17 cellular contexts compared by ENCODE assay signal in genomic region chr14:103230658-103231334, GRCh38.
DNase-seq lines count a peak whose midpoint lies in the region; ATAC-seq and TF ChIP-seq lines count a peak whose summit lies in the region.
"Had no signal": no experiment of that assay in that cellular context is flagged by ENCODE, and none has a peak within 500 bp of the region (broad histone marks: within the 10 kb centered on the region; RNA-seq: fewer than 3 reads in every experiment).

No MANE protein-coding gene starts in this region.

- intact Hi-C loops in cardiac septum (cut with DNase I): no loop called here
- intact Hi-C loops in left ventricle myocardium inferior (cut with micrococcal nuclease): no loop called here
- intact Hi-C loops in naive thymus-derived CD4-positive, alpha-beta T cell (cut with micrococcal nuclease): no loop called here
- intact Hi-C loops in left lung (cut with DNase I): no loop called here

- ATAC-seq in naive thymus-derived CD4-positive, alpha-beta T cell: no peak
- ATAC-seq in HG03520 (IDR thresholded peaks at IDR 0.05; ENCODE audit: unreplicated experiment): no peak
- no peak for ATAC-seq in left lung

- no peak overlapping the region for H3K27ac ChIP-seq in left ventricle myocardium inferior (replicated peaks)
- no peak overlapping the region for H3K27ac ChIP-seq in HEK293 (ENCODE audit: extremely low read depth, low read depth, low read length)
- H3K27ac ChIP-seq in naive thymus-derived CD4-positive, alpha-beta T cell (ENCODE audit: low read depth, low read length): no peak overlapping the region
- H3K27ac ChIP-seq in left lung: no peak overlapping the region
- H3K27ac ChIP-seq: 22Rv1, GM23248 had no signal

- H3K27ac Mint-ChIP-seq in naive thymus-derived CD4-positive, alpha-beta T cell: no peak overlapping the region
- H3K27ac Mint-ChIP-seq: CD4-positive, alpha-beta T cell; HFFc6 had no signal

- CTCF ChIA-PET in HEK293 (lab: Yijun Ruan, JAX): no interaction called here
- CTCF ChIA-PET in naive thymus-derived CD4-positive, alpha-beta T cell (lab: Charles Lee): no interaction called here

- peaks cover 0 to 7% (median 0%) of the 10 kb centered on the region in 11 donors for H3K9me3 Mint-ChIP-seq in naive thymus-derived CD4-positive, alpha-beta T cell
- H3K9me3 Mint-ChIP-seq: CD4-positive, alpha-beta T cell; HFFc6 had no signal

- peaks cover 11 to 40% (median 21%) of the 10 kb centered on the region in 5 donors for H3K27me3 Mint-ChIP-seq in naive thymus-derived CD4-positive, alpha-beta T cell

- no peaks in the 10 kb centered on the region for H3K36me3 Mint-ChIP-seq in naive thymus-derived CD4-positive, alpha-beta T cell

- H3K9me3 ChIP-seq in left ventricle myocardium inferior (replicated peaks) (no peaks in the 10 kb centered on the region), HEK293 (ENCODE audit: control insufficient read depth, insufficient read depth, low read depth, low read length) (no peaks in the 10 kb centered on the region), left lung (no peaks in the 10 kb centered on the region)
- no peaks in the 10 kb centered on the region for H3K9me3 ChIP-seq in naive thymus-derived CD4-positive, alpha-beta T cell (ENCODE audit: control insufficient read depth in 2 of 3, low read length in 3 of 3)
- H3K9me3 ChIP-seq: HAP-1 had no signal

- no peaks in the 10 kb centered on the region for H3K4me1 Mint-ChIP-seq in naive thymus-derived CD4-positive, alpha-beta T cell

- H3K36me3 ChIP-seq in left ventricle myocardium inferior: no peaks in the 10 kb centered on the region
- H3K36me3 ChIP-seq in HEK293 (ENCODE audit: control insufficient read depth in 2 of 2, insufficient read depth in 1 of 2, low read length in 2 of 2): no peaks in the 10 kb centered on the region
- H3K36me3 ChIP-seq in naive thymus-derived CD4-positive, alpha-beta T cell (ENCODE audit: control insufficient read depth in 2 of 3, insufficient read depth in 3 of 3, low read length in 3 of 3): no peaks in the 10 kb centered on the region
- no peaks in the 10 kb centered on the region for H3K36me3 ChIP-seq in left lung
- H3K36me3 ChIP-seq: HAP-1 had no signal

- H3K4me3 ChIP-seq in left ventricle myocardium inferior (no peak overlapping the region), HEK293 (ENCODE audit: low read depth, low read length) (no peak overlapping the region), left lung (no peak overlapping the region)
- no peak overlapping the region for H3K4me3 ChIP-seq in naive thymus-derived CD4-positive, alpha-beta T cell (ENCODE audit: low read length)
- H3K4me3 ChIP-seq: GM23248, HAP-1 had no signal

- DNase-seq in cardiac septum (ENCODE audit: low spot score) (peak; percentile 67), left ventricle myocardium inferior (no peak), mesenteric fat pad (ENCODE audit: low spot score) (peak; percentile 88), left lung (no peak)
- DNase-seq in naive thymus-derived CD4-positive, alpha-beta T cell: no peak
- DNase-seq: C1 segment of cervical spinal cord; Calu3; CD4-positive, alpha-beta T cell; DMS 273 treated with DMSO at 0.1 percent for 48 hours; GM23248; HFFc6; IMR-90; KBM-7 had no signal

- no peak overlapping the region for H3K4me3 Mint-ChIP-seq in naive thymus-derived CD4-positive, alpha-beta T cell
- H3K4me3 Mint-ChIP-seq: CD4-positive, alpha-beta T cell; HFFc6 had no signal

- H3K4me1 ChIP-seq in left ventricle myocardium inferior (peaks cover 7% of the 10 kb centered on the region), HEK293 (ENCODE audit: control insufficient read depth, insufficient read depth, low read length) (peaks cover 5% of the 10 kb centered on the region), left lung (peaks cover 0 to 4% of the 10 kb centered on the region in 2 donors)
- H3K4me1 ChIP-seq in naive thymus-derived CD4-positive, alpha-beta T cell (ENCODE audit: control insufficient read depth in 2 of 2, insufficient read depth in 2 of 2, low read length in 2 of 2): no peaks in the 10 kb centered on the region
- H3K4me1 ChIP-seq: HAP-1 had no signal

- H3K27me3 ChIP-seq in left ventricle myocardium inferior (ENCODE audit: low read depth) (peaks cover 40% of the 10 kb centered on the region), left lung (peaks cover 0 to 17% of the 10 kb centered on the region in 2 donors)
- H3K27me3 ChIP-seq in naive thymus-derived CD4-positive, alpha-beta T cell (ENCODE audit: control insufficient read depth in 2 of 2, insufficient read depth in 2 of 2, low read length in 2 of 2): no peaks in the 10 kb centered on the region

- TF ChIP-seq CTCF in left ventricle myocardium inferior (IDR thresholded peaks at IDR 0.05; ENCODE audit: borderline replicate concordance): no peak
- TF ChIP-seq CTCF in HEK293 (tag by site-specific recombination; IDR thresholded peaks at IDR 0.05): no peak
- TF ChIP-seq CTCF in left lung (IDR thresholded peaks at IDR 0.05): no peak

- POLR2A ChIA-PET in HEK293 (lab: Yijun Ruan, JAX): no interaction called here
- POLR2A ChIA-PET in naive thymus-derived CD4-positive, alpha-beta T cell (lab: Charles Lee): no interaction called here

TF ChIP-seq in HEK293, 187 proteins besides CTCF, POLR2A, EP300 and RAD21:
- no peak for TF ChIP-seq ZNF521 (tag by site-specific recombination; IDR thresholded peaks at IDR 0.05)
- TF ChIP-seq PRDM10 (tag by site-specific recombination; IDR thresholded peaks at IDR 0.05): no peak
- TF ChIP-seq GLIS2 (tag by site-specific recombination; IDR thresholded peaks at IDR 0.05): 0 out of 2 replicates have a peak, but pooled peaks have one; percentile 19
- no peak for TF ChIP-seq GLIS1 (tag by site-specific recombination; IDR thresholded peaks at IDR 0.05)

Comparison
In these comparisons a context has a peak if more than half of its experiments do, and no peak if none do; other contexts are left out.
1. DNase-seq: peak in cardiac septum (single experiment) and mesenteric fat pad (single experiment); none in left ventricle myocardium inferior (single experiment), naive thymus-derived CD4-positive, alpha-beta T cell (0 of 9) and left lung (0 of 2).